Comparison of ENCODE assay signal across 29 cellular contexts in genomic region chr4:61220556-61220955, GRCh38. TPM values are rescaled to one million over a fixed set of nuclear protein-coding genes. Genes with fewer than 3 reads are reported as not detected.
"Had no signal": no experiment of that assay in that cellular context is flagged by ENCODE, and none has a peak within 500 bp of the region (broad histone marks: within the 10 kb centered on the region; RNA-seq: fewer than 3 reads in every experiment).

No MANE protein-coding gene starts in this region.

- H3K27me3 ChIP-seq: colonic mucosa, esophagus squamous epithelium, gastroesophageal sphincter, heart right ventricle had no signal

- DNase-seq: activated CD4-positive, alpha-beta memory T cell treated with anti-CD3 and anti-CD28 coated beads, Interleukin-2, amount 10 ng/mL, durations not matched to agents 7 days and 5 days; activated CD4-positive, alpha-beta T cell treated with anti-CD3 and anti-CD28 coated beads for 1 hour; activated CD4-positive, alpha-beta T cell treated with anti-CD3 and anti-CD28 coated beads for 4 hours; activated CD4-positive, alpha-beta T cell treated with anti-CD3 and anti-CD28 coated beads, Interleukin-2, amount 10 ng/mL, durations not matched to agents 7 days and 5 days; activated CD4-positive, alpha-beta T cell treated with anti-CD3 and anti-CD28 coated beads, Interleukin-2, amount 50 U/mL, for 4 hours; activated CD8-positive, alpha-beta memory T cell treated with anti-CD3 and anti-CD28 coated beads, Interleukin-2, amount 50 U/mL, for 48 hours; activated gamma-delta T cell; activated naive CD4-positive, alpha-beta T cell; activated naive CD4-positive, alpha-beta T cell treated with anti-CD3 and anti-CD28 coated beads, Interleukin-2, amount 10 ng/mL, durations not matched to agents 7 days and 5 days; activated naive CD8-positive, alpha-beta T cell treated with anti-CD3 and anti-CD28 coated beads, Interleukin-2, amount 10 ng/mL, durations not matched to agents 7 days and 5 days; activated T-cell treated with anti-CD3 and anti-CD28 coated beads for 4 hours; activated T-cell treated with anti-CD3 and anti-CD28 coated beads, Interleukin-2, amount 50 U/mL, for 24 hours; activated T-cell treated with anti-CD3 and anti-CD28 coated beads, Interleukin-2, amount 50 U/mL, for 72 hours; amniotic stem cell; anterior cingulate cortex; caudate nucleus; colonic mucosa; effector CD8-positive, alpha-beta T cell; esophagus squamous epithelium; foreskin melanocyte; heart right ventricle; T-helper 1 cell; T-helper 17 cell had no signal

- H3K4me3 ChIP-seq: colonic mucosa, esophagus squamous epithelium, gastroesophageal sphincter, heart right ventricle had no signal

- H3K36me3 ChIP-seq: colonic mucosa, esophagus squamous epithelium, gastroesophageal sphincter, heart right ventricle had no signal

- H3K9me3 ChIP-seq: colonic mucosa, esophagus squamous epithelium, gastroesophageal sphincter, heart right ventricle had no signal

- H3K27ac ChIP-seq: colonic mucosa, epithelial cell of prostate, esophagus squamous epithelium, gastroesophageal sphincter, heart right ventricle, VCaP had no signal

- ATAC-seq: activated naive CD4-positive, alpha-beta T cell treated with anti-CD3 and anti-CD28 coated beads, Interleukin-2, amount 50 U/mL, for 72 hours; activated T-cell treated with anti-CD3 and anti-CD28 coated beads, Interleukin-2, amount 50 U/mL, for 72 hours; gastroesophageal sphincter; heart right ventricle; T-helper 17 cell; WTC11 had no signal

RNA-seq across cellular contexts. Expression of gene ADGRL3, which starts 20.4 kb away (rescaled TPM):
- polyA plus RNA-seq: endothelial cell of umbilical vein had no signal
